10 cellular contexts compared by ENCODE assay signal in genomic region chr12:108694812-108695278, GRCh38. TPM values are rescaled to one million over a fixed set of nuclear protein-coding genes. Genes with fewer than 3 reads are reported as not detected.
DNase-seq lines count a peak whose midpoint lies in the region; ATAC-seq and TF ChIP-seq lines count a peak whose summit lies in the region.
"Had no signal": no experiment of that assay in that cellular context is flagged by ENCODE, and none has a peak within 500 bp of the region (broad histone marks: within the 10 kb centered on the region; RNA-seq: fewer than 3 reads in every experiment).

No MANE protein-coding gene starts in this region.

- H3K4me3 ChIP-seq in fibroblast of mammary gland (ENCODE audit: control insufficient read depth, low read depth, low read length) = no peak overlapping the region

- TF ChIP-seq CTCF in WTC11 (IDR thresholded peaks at IDR 0.05) (no peak), fibroblast of mammary gland (conservative IDR thresholded peaks at IDR 0.05; ENCODE audit: control insufficient read depth, insufficient read depth, low read depth, low read length) (no peak)

- H3K27me3 Mint-ChIP-seq in WTC11 (ENCODE audit: low read depth) = no peaks in the 10 kb centered on the region
- H3K27me3 Mint-ChIP-seq: naive B cell had no signal

- H3K27ac Mint-ChIP-seq in WTC11 = peak overlapping the region; percentile 67; the same call in 1 of the 2 replicates
- H3K27ac Mint-ChIP-seq in stimulated activated effector memory CD8-positive, alpha-beta T cell treated with anti-CD3 and anti-CD28 coated beads, Interleukin-12 subunit alpha, Interleukin-12 subunit beta, amount 100 ng/mL, for 72 hours = peak overlapping the region; percentile 81

- H3K4me3 Mint-ChIP-seq in WTC11 = no peak overlapping the region
- H3K4me3 Mint-ChIP-seq in stimulated activated effector memory CD8-positive, alpha-beta T cell treated with anti-CD3 and anti-CD28 coated beads, Interleukin-12 subunit alpha, Interleukin-12 subunit beta, amount 100 ng/mL, for 72 hours = no peak overlapping the region
- H3K4me3 Mint-ChIP-seq: naive B cell had no signal

- peak; percentile 30 for DNase-seq in activated T-cell treated with anti-CD3 and anti-CD28 coated beads for 48 hours (ENCODE audit: low read depth)
- DNase-seq in activated T-cell treated with anti-CD3 and anti-CD28 coated beads, Interleukin-2, amount 50 U/mL, for 1 hour = no peak
- DNase-seq in WTC11 (ENCODE audit: low spot score) = no peak
- DNase-seq in fibroblast of mammary gland (ENCODE audit: low read depth) = peak; percentile 60
- peak in 1 of 2 donors; percentile 70 for DNase-seq in stimulated activated effector memory CD8-positive, alpha-beta T cell treated with anti-CD3 and anti-CD28 coated beads, Interleukin-12 subunit alpha, Interleukin-12 subunit beta, amount 100 ng/mL, for 72 hours (ENCODE audit: low spot score in 2 of 2)
- no peak for DNase-seq in Ammon's horn (ENCODE audit: low spot score)
- DNase-seq in germinal center (ENCODE audit: low spot score) = no peak
- DNase-seq: naive B cell had no signal

- peaks cover 47% of the 10 kb centered on the region for H3K4me1 Mint-ChIP-seq in WTC11
- H3K4me1 Mint-ChIP-seq in stimulated activated effector memory CD8-positive, alpha-beta T cell treated with anti-CD3 and anti-CD28 coated beads, Interleukin-12 subunit alpha, Interleukin-12 subunit beta, amount 100 ng/mL, for 72 hours = peaks cover 58% of the 10 kb centered on the region

- CTCF ChIA-PET in WTC11 (lab: Charles Lee) = interaction anchor here (1.0 kb wide), 1 partner anchor 30 kb away, joined by 3 read pairs; no protein-coding TSS in a partner anchor

- ATAC-seq in WTC11 (no peak), GM19023 (IDR thresholded peaks at IDR 0.05; ENCODE audit: unreplicated experiment) (no peak)
- ATAC-seq in stimulated activated effector memory CD8-positive, alpha-beta T cell treated with anti-CD3 and anti-CD28 coated beads, Interleukin-12 subunit alpha, Interleukin-12 subunit beta, amount 100 ng/mL, for 72 hours = peak; percentile 45
- ATAC-seq: Right ventricle myocardium inferior had no signal

- H3K9me3 Mint-ChIP-seq in WTC11 = peaks cover 5% of the 10 kb centered on the region; the same call in 1 of the 2 replicates
- no peaks in the 10 kb centered on the region for H3K9me3 Mint-ChIP-seq in stimulated activated effector memory CD8-positive, alpha-beta T cell treated with anti-CD3 and anti-CD28 coated beads, Interleukin-12 subunit alpha, Interleukin-12 subunit beta, amount 100 ng/mL, for 72 hours
- H3K9me3 Mint-ChIP-seq: naive B cell had no signal

- POLR2A ChIA-PET in WTC11 (lab: Charles Lee) = no interaction called here

- peaks cover 24% of the 10 kb centered on the region for H3K36me3 Mint-ChIP-seq in WTC11
- H3K36me3 Mint-ChIP-seq in stimulated activated effector memory CD8-positive, alpha-beta T cell treated with anti-CD3 and anti-CD28 coated beads, Interleukin-12 subunit alpha, Interleukin-12 subunit beta, amount 100 ng/mL, for 72 hours = peaks cover 12% of the 10 kb centered on the region

TF ChIP-seq in WTC11, 78 proteins besides CTCF, POLR2A, EP300 and RAD21:
- no peak for TF ChIP-seq ERG (CRISPR knock-in tag; IDR thresholded peaks at IDR 0.05)
- TF ChIP-seq SMAD3 (CRISPR knock-in tag; IDR thresholded peaks at IDR 0.05; ENCODE audit: borderline replicate concordance) = no peak
- TF ChIP-seq ZNF232 (CRISPR knock-in tag; IDR thresholded peaks at IDR 0.05) = no peak
- TF ChIP-seq NFATC4 (CRISPR knock-in tag; IDR thresholded peaks at IDR 0.05) = no peak
- TF ChIP-seq ZNF263 (CRISPR knock-in tag; IDR thresholded peaks at IDR 0.05; ENCODE audit: low read depth) = no peak
- no peak for TF ChIP-seq ZNF281 (CRISPR knock-in tag; IDR thresholded peaks at IDR 0.05)
- no peak for TF ChIP-seq ZNF416 (CRISPR knock-in tag; IDR thresholded peaks at IDR 0.05)
- TF ChIP-seq ZNF219 (CRISPR knock-in tag; IDR thresholded peaks at IDR 0.05; ENCODE audit: borderline replicate concordance) = no peak
- no peak for TF ChIP-seq E2F1 (CRISPR knock-in tag; IDR thresholded peaks at IDR 0.05)
- no peak for TF ChIP-seq ZBTB21 (CRISPR knock-in tag; IDR thresholded peaks at IDR 0.05; ENCODE audit: borderline replicate concordance)
- no peak for TF ChIP-seq ZNF317 (CRISPR knock-in tag; IDR thresholded peaks at IDR 0.05; ENCODE audit: borderline replicate concordance, low read depth)
- no peak for TF ChIP-seq PRRX2 (CRISPR knock-in tag; IDR thresholded peaks at IDR 0.05)
- no peak for TF ChIP-seq NR2C2 (CRISPR knock-in tag; IDR thresholded peaks at IDR 0.05)
- no peak for TF ChIP-seq ZBTB43 (CRISPR knock-in tag; IDR thresholded peaks at IDR 0.05)
- no peak for TF ChIP-seq ZNF425 (CRISPR knock-in tag; conservative IDR thresholded peaks at IDR 0.05)
- no peak for TF ChIP-seq GABPB1 (CRISPR knock-in tag; IDR thresholded peaks at IDR 0.05)
- no peak for TF ChIP-seq MLX (CRISPR knock-in tag; IDR thresholded peaks at IDR 0.05)

RNA-seq across cellular contexts. Expression of gene CORO1C, which starts 36.5 kb away (rescaled TPM):
- 108 to 114 TPM (median 113 TPM) in 3 replicates for total RNA-seq in WTC11 (2021)

Comparison
In these comparisons a context has a peak if more than half of its experiments do, and no peak if none do; other contexts are left out.
1. DNase-seq: peak in activated T-cell treated with anti-CD3 and anti-CD28 coated beads for 48 hours (single experiment) and fibroblast of mammary gland (single experiment); none in activated T-cell treated with anti-CD3 and anti-CD28 coated beads, Interleukin-2, amount 50 U/mL, for 1 hour (single experiment), WTC11 (single experiment), Ammon's horn (single experiment) and germinal center (single experiment).